ENCODE assay signal across 1 cellular context in genomic region chr11:60334005-60334620, GRCh38.
TF ChIP-seq lines count a peak whose summit lies in the region.

No MANE protein-coding gene starts in this region.

TF ChIP-seq in GM23338, 12 proteins besides CTCF, POLR2A, EP300 and RAD21 (continued from another document):
- TF ChIP-seq ZNF462 (CRISPR knock-in tag; IDR thresholded peaks at IDR 0.05) (no peak), CREB1 (CRISPR knock-in tag; IDR thresholded peaks at IDR 0.05; ENCODE audit: low read depth) (no peak)
